In the genomic region with DNA sequence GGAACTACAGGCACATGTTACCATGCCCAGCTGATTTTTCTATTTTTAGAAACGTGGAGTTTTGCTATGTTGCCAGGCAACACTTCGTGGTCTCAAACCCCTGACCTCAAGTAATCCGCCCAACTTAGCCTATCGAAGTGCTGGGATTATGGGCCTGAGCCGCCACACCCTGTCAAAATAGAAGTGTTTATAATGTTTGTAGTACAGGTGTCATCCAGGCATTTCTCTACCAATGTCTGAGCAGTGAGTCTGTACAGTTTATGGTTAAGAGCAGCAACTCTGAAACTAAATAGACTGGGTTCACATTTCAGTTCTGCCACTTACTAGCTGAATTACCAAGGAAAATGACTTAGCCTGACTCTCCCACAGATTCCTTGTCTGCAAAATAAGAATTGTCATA, we compare ENCODE assay signal across 14 cellular contexts.
DNase-seq lines count a peak whose midpoint lies in the region; ATAC-seq lines count a peak whose summit lies in the region.
"Had no signal": no experiment of that assay in that cellular context is flagged by ENCODE, and none has a peak within 500 bp of the region (broad histone marks: within the 10 kb centered on the region; RNA-seq: fewer than 3 reads in every experiment).

No MANE protein-coding gene starts in this region.

- ATAC-seq in activated CD8-positive, alpha-beta memory T cell treated with anti-CD3 and anti-CD28 coated beads, Interleukin-2, amount 10 ng/mL, durations not matched to agents 7 days and 5 days = no peak
- ATAC-seq in naive thymus-derived CD4-positive, alpha-beta T cell = no peak
- no peak for ATAC-seq in naive thymus-derived CD8-positive, alpha-beta T cell

- H3K4me1 Mint-ChIP-seq in activated CD8-positive, alpha-beta memory T cell treated with anti-CD3 and anti-CD28 coated beads, Interleukin-2, amount 10 ng/mL, durations not matched to agents 7 days and 5 days = no peaks in the 10 kb centered on the region
- no peaks in the 10 kb centered on the region for H3K4me1 Mint-ChIP-seq in naive thymus-derived CD4-positive, alpha-beta T cell
- H3K4me1 Mint-ChIP-seq in naive thymus-derived CD8-positive, alpha-beta T cell = no peaks in the 10 kb centered on the region

- H3K27me3 Mint-ChIP-seq in activated CD8-positive, alpha-beta memory T cell treated with anti-CD3 and anti-CD28 coated beads, Interleukin-2, amount 10 ng/mL, durations not matched to agents 7 days and 5 days = no peaks in the 10 kb centered on the region
- H3K27me3 Mint-ChIP-seq in naive thymus-derived CD4-positive, alpha-beta T cell = no peaks in the 10 kb centered on the region
- H3K27me3 Mint-ChIP-seq in naive thymus-derived CD8-positive, alpha-beta T cell = peaks cover 0 to 4% (median 0%) of the 10 kb centered on the region in 5 donors

- H3K36me3 ChIP-seq in iPS-18a (ENCODE audit: control insufficient read depth, low read depth, low read length) = no peaks in the 10 kb centered on the region
- no peaks in the 10 kb centered on the region for H3K36me3 ChIP-seq in naive thymus-derived CD4-positive, alpha-beta T cell (ENCODE audit: control insufficient read depth in 2 of 3, insufficient read depth in 3 of 3, low read length in 3 of 3)

- peaks cover 17% of the 10 kb centered on the region for H3K4me1 ChIP-seq in iPS-18a (ENCODE audit: control insufficient read depth, low read depth, low read length)
- no peaks in the 10 kb centered on the region for H3K4me1 ChIP-seq in naive thymus-derived CD4-positive, alpha-beta T cell (ENCODE audit: control insufficient read depth in 2 of 2, insufficient read depth in 2 of 2, low read length in 2 of 2)

- POLR2A ChIA-PET in naive thymus-derived CD4-positive, alpha-beta T cell (lab: Charles Lee) = no interaction called here
- POLR2A ChIA-PET in naive thymus-derived CD8-positive, alpha-beta T cell (lab: Charles Lee) = no interaction called here

- peaks cover 13% of the 10 kb centered on the region for H3K9me3 Mint-ChIP-seq in activated CD8-positive, alpha-beta memory T cell treated with anti-CD3 and anti-CD28 coated beads, Interleukin-2, amount 10 ng/mL, durations not matched to agents 7 days and 5 days (ENCODE audit: low read depth)
- H3K9me3 Mint-ChIP-seq in naive thymus-derived CD4-positive, alpha-beta T cell = peaks cover 9 to 51% (median 14%) of the 10 kb centered on the region in 11 donors
- peaks cover 12 to 53% (median 26%) of the 10 kb centered on the region in 9 donors for H3K9me3 Mint-ChIP-seq in naive thymus-derived CD8-positive, alpha-beta T cell

- H3K36me3 Mint-ChIP-seq in activated CD8-positive, alpha-beta memory T cell treated with anti-CD3 and anti-CD28 coated beads, Interleukin-2, amount 10 ng/mL, durations not matched to agents 7 days and 5 days = no peaks in the 10 kb centered on the region
- peaks cover 0 to 3% (median 0%) of the 10 kb centered on the region in 5 donors for H3K36me3 Mint-ChIP-seq in naive thymus-derived CD4-positive, alpha-beta T cell
- peaks cover 0 to 15% (median 0%) of the 10 kb centered on the region in 3 donors for H3K36me3 Mint-ChIP-seq in naive thymus-derived CD8-positive, alpha-beta T cell

- no peak overlapping the region for H3K9ac ChIP-seq in iPS-18a (ENCODE audit: low read length)
- H3K9ac ChIP-seq: GM23248 had no signal

- H3K4me3 Mint-ChIP-seq in activated CD8-positive, alpha-beta memory T cell treated with anti-CD3 and anti-CD28 coated beads, Interleukin-2, amount 10 ng/mL, durations not matched to agents 7 days and 5 days = no peak overlapping the region
- no peak overlapping the region for H3K4me3 Mint-ChIP-seq in naive thymus-derived CD4-positive, alpha-beta T cell
- H3K4me3 Mint-ChIP-seq in naive thymus-derived CD8-positive, alpha-beta T cell = no peak overlapping the region
- H3K4me3 Mint-ChIP-seq: HFFc6 had no signal

- peaks cover 9% of the 10 kb centered on the region for H3K27me3 ChIP-seq in iPS-18a (ENCODE audit: control insufficient read depth, insufficient read depth, low read length)
- H3K27me3 ChIP-seq in naive thymus-derived CD4-positive, alpha-beta T cell (ENCODE audit: control insufficient read depth in 2 of 2, insufficient read depth in 2 of 2, low read length in 2 of 2) = no peaks in the 10 kb centered on the region

- no peak overlapping the region for H3K27ac ChIP-seq in iPS-18a (ENCODE audit: low read length)
- no peak overlapping the region for H3K27ac ChIP-seq in naive thymus-derived CD4-positive, alpha-beta T cell (ENCODE audit: low read depth, low read length)
- H3K27ac ChIP-seq: C4-2B, GM23248 had no signal

- CTCF ChIA-PET in activated CD8-positive, alpha-beta memory T cell treated with anti-CD3 and anti-CD28 coated beads, Interleukin-2, amount 10 ng/mL, durations not matched to agents 7 days and 5 days (lab: Charles Lee) = no interaction called here
- CTCF ChIA-PET in naive thymus-derived CD4-positive, alpha-beta T cell (lab: Charles Lee) = no interaction called here

- DNase-seq in DMS53 treated with DMSO at 0.1 percent for 48 hours (lab: John Stamatoyannopoulos, UW; ENCODE audit: unreplicated experiment) (peak; percentile 14), HT1080 (ENCODE audit: low read depth) (peak; percentile 11), NCI-H524 treated with DMSO at 0.1 percent for 48 hours (lab: John Stamatoyannopoulos, UW) (peak; percentile 4)
- no peak for DNase-seq in activated CD4-positive, alpha-beta T cell treated with anti-CD3 and anti-CD28 coated beads for 1 hour
- no peak for DNase-seq in activated CD8-positive, alpha-beta memory T cell treated with anti-CD3 and anti-CD28 coated beads, Interleukin-2, amount 10 ng/mL, durations not matched to agents 7 days and 5 days
- DNase-seq in naive thymus-derived CD4-positive, alpha-beta T cell = no peak
- DNase-seq in naive thymus-derived CD8-positive, alpha-beta T cell = no peak
- DNase-seq: DMS 273 treated with DMSO at 0.1 percent for 48 hours, GM23248, HFFc6, NCI-H1048, NCI-H1694 treated with DMSO at 0.1 percent for 48 hours had no signal

- no peak overlapping the region for H3K27ac Mint-ChIP-seq in activated CD8-positive, alpha-beta memory T cell treated with anti-CD3 and anti-CD28 coated beads, Interleukin-2, amount 10 ng/mL, durations not matched to agents 7 days and 5 days
- no peak overlapping the region for H3K27ac Mint-ChIP-seq in naive thymus-derived CD4-positive, alpha-beta T cell
- no peak overlapping the region for H3K27ac Mint-ChIP-seq in naive thymus-derived CD8-positive, alpha-beta T cell
- H3K27ac Mint-ChIP-seq: HFFc6 had no signal

- intact Hi-C loops in naive thymus-derived CD4-positive, alpha-beta T cell (cut with micrococcal nuclease) = no loop called here

- peak overlapping the region; percentile 3 for H3K4me3 ChIP-seq in iPS-18a (ENCODE audit: low read length)
- H3K4me3 ChIP-seq in naive thymus-derived CD4-positive, alpha-beta T cell (ENCODE audit: low read length) = no peak overlapping the region
- H3K4me3 ChIP-seq: GM23248 had no signal

- H3K9me3 ChIP-seq in iPS-18a (ENCODE audit: control insufficient read depth, low read depth, low read length) = peaks cover 13% of the 10 kb centered on the region
- peaks cover 0 to 14% (median 4%) of the 10 kb centered on the region in 3 experiments for H3K9me3 ChIP-seq in naive thymus-derived CD4-positive, alpha-beta T cell (ENCODE audit: control insufficient read depth in 2 of 3, low read length in 3 of 3)

Comparison
In these comparisons a context has a peak if more than half of its experiments do, and no peak if none do; other contexts are left out.
1. DNase-seq: peak in DMS53 treated with DMSO at 0.1 percent for 48 hours (single experiment), HT1080 (single experiment) and NCI-H524 treated with DMSO at 0.1 percent for 48 hours (single experiment); none in activated CD4-positive, alpha-beta T cell treated with anti-CD3 and anti-CD28 coated beads for 1 hour (single experiment), activated CD8-positive, alpha-beta memory T cell treated with anti-CD3 and anti-CD28 coated beads, Interleukin-2, amount 10 ng/mL, durations not matched to agents 7 days and 5 days (single experiment), naive thymus-derived CD4-positive, alpha-beta T cell (0 of 9) and naive thymus-derived CD8-positive, alpha-beta T cell (0 of 10).